Comparison of ENCODE assay signal across 11 cellular contexts in genomic region chr11:21278840-21279239, GRCh38.
"Had no signal": no experiment of that assay in that cellular context is flagged by ENCODE, and none has a peak within 500 bp of the region (broad histone marks: within the 10 kb centered on the region; RNA-seq: fewer than 3 reads in every experiment).

No MANE protein-coding gene starts in this region.

- H3K9me3 ChIP-seq: HAP-1 had no signal

- H2AFZ ChIP-seq: GM23248, GM23338 had no signal

- H3K27ac ChIP-seq: GM23248 had no signal

- H3K4me1 Mint-ChIP-seq: GM23338, H9 had no signal

- H3K4me3 ChIP-seq: GM23248, GM23338, HAP-1 had no signal

- H3K9ac ChIP-seq: GM23248 had no signal

- ATAC-seq: GM23338, HCT116 had no signal

- DNase-seq: GM23248, GOT3, H7, H9, HCEC 1CT, HFFc6 had no signal

- H3K4me2 ChIP-seq: GM23338 had no signal

- H3K4me3 Mint-ChIP-seq: GM23338, H9, HFFc6 had no signal

- FAIRE-seq: H1, H54 had no signal

- H3K36me3 ChIP-seq: HAP-1 had no signal

- H3K4me1 ChIP-seq: HAP-1 had no signal

- H3K27ac Mint-ChIP-seq: GM23338, H9, HFFc6 had no signal
